ENCODE assay signal across 3 cellular contexts in genomic region chr2:32404691-32405090, GRCh38.
TF ChIP-seq lines count a peak whose summit lies in the region.

No MANE protein-coding gene starts in this region.

TF ChIP-seq in HEK293, 187 proteins besides CTCF, POLR2A, EP300 and RAD21:
- no peak for TF ChIP-seq ZNF580 (tag by site-specific recombination; IDR thresholded peaks at IDR 0.05)
- TF ChIP-seq ZNF121 (tag by site-specific recombination; IDR thresholded peaks at IDR 0.05): peak; percentile 67
TF ChIP-seq in HEK293: peak in this region for 1.

TF ChIP-seq in IMR-90, 13 proteins besides CTCF, POLR2A, EP300 and RAD21:
- no peak for TF ChIP-seq ELK1 (IDR thresholded peaks at IDR 0.05; ENCODE audit: borderline replicate concordance, low read depth, low read length)
- TF ChIP-seq MAZ (IDR thresholded peaks at IDR 0.05; ENCODE audit: borderline replicate concordance, low read depth, low read length): no peak
- no peak for TF ChIP-seq MXI1 (IDR thresholded peaks at IDR 0.05; ENCODE audit: borderline replicate concordance, low read depth, low read length)
- TF ChIP-seq MAFK (IDR thresholded peaks at IDR 0.05; ENCODE audit: low read depth, low read length): no peak

TF ChIP-seq in K562, 482 proteins besides CTCF, POLR2A, EP300 and RAD21:
- TF ChIP-seq ZNF263 (CRISPR knock-in tag; IDR thresholded peaks at IDR 0.05; ENCODE audit: borderline replicate concordance) (peak; percentile 70; the same call in 1 of the 2 replicates), THAP12 (CRISPR knock-in tag; IDR thresholded peaks at IDR 0.05) (no peak), ZNF121 (CRISPR knock-in tag; conservative IDR thresholded peaks at IDR 0.05) (peak; percentile 63)
